9 cellular contexts compared by ENCODE assay signal in genomic region chr7:128404143-128404681, GRCh38. TPM values are rescaled to one million over a fixed set of nuclear protein-coding genes. Genes with fewer than 3 reads are reported as not detected.
DNase-seq lines count a peak whose midpoint lies in the region; ATAC-seq, FAIRE-seq and TF ChIP-seq lines count a peak whose summit lies in the region.
"Had no signal": no experiment of that assay in that cellular context is flagged by ENCODE, and none has a peak within 500 bp of the region (broad histone marks: within the 10 kb centered on the region; RNA-seq: fewer than 3 reads in every experiment).

No MANE protein-coding gene starts in this region.

- H3K27ac Mint-ChIP-seq in activated T-helper 1 cell treated with anti-CD3 and anti-CD28 coated beads, Interleukin-12 subunit alpha, Interleukin-12 subunit beta, Interleukin-2, Interleukin-4 antibody, amounts not matched to agents 30 ng/mL and 10 ng/mL and 1 ng/mL, durations not matched to agents 14 hours and 24 hours and 36 hours, result peak overlapping the region; percentile 64

- no TSS peak for BruUV-seq in HepG2 (replicated peaks; lab: Mats Ljungman, UMichigan)

- peaks cover 4% of the 10 kb centered on the region; the same call in 1 of the 2 replicates for H3K36me3 ChIP-seq in ACC112 (ENCODE audit: insufficient read depth, low read length)
- H3K36me3 ChIP-seq in HepG2 (replicated peaks in 1 of 2; ENCODE audit: control insufficient read depth in 1 of 2, insufficient read depth in 2 of 2, low read length in 2 of 2), result peaks cover 4 to 19% of the 10 kb centered on the region in 2 experiments; a peak in 4 of 5 replicates

- H3K36me3 Mint-ChIP-seq in activated T-helper 1 cell treated with anti-CD3 and anti-CD28 coated beads, Interleukin-12 subunit alpha, Interleukin-12 subunit beta, Interleukin-2, Interleukin-4 antibody, amounts not matched to agents 30 ng/mL and 10 ng/mL and 1 ng/mL, durations not matched to agents 14 hours and 24 hours and 36 hours (ENCODE audit: low read depth), result peaks cover 22% of the 10 kb centered on the region

- no peak overlapping the region for H3K9ac ChIP-seq in HepG2 (ENCODE audit: insufficient read depth, low read depth, low read length)

- FAIRE-seq in HepG2 (lab: Jason Lieb, UNC), result no peak

- TF ChIP-seq CTCF in GM12875 (IDR thresholded peaks at IDR 0.05; ENCODE audit: borderline replicate concordance, insufficient read depth, low read depth, low read length) (no peak), HepG2 (CRISPR knock-in tag; IDR thresholded peaks at IDR 0.05) (no peak)

- no peak for DNase-seq in activated T-helper 1 cell treated with anti-CD3 and anti-CD28 coated beads, Interleukin-12 subunit alpha, Interleukin-12 subunit beta, Interleukin-2, Interleukin-4 antibody, amounts not matched to agents 30 ng/mL and 10 ng/mL and 1 ng/mL, durations not matched to agents 14 hours and 24 hours and 36 hours (ENCODE audit: low spot score)
- no peak for DNase-seq in HepG2 (ENCODE audit: low spot score)
- no peak for DNase-seq in stimulated activated naive CD4-positive, alpha-beta T cell treated with Interleukin-2 at 50 U/mL for 16 hours (lab: John Stamatoyannopoulos, UW)
- no peak for DNase-seq in NCI-H2081 treated with DMSO at 0.1 percent for 48 hours (lab: John Stamatoyannopoulos, UW)
- DNase-seq: left lung had no signal

- TF ChIP-seq EP300 in HepG2 (IDR thresholded peaks at IDR 0.05; ENCODE audit: low read depth in 2 of 2, low read length in 2 of 2) (no peak), HepG2 (CRISPR knock-in tag; IDR thresholded peaks at IDR 0.05; ENCODE audit: borderline replicate concordance) (no peak)

- no peaks in the 10 kb centered on the region for H4K20me1 ChIP-seq in HepG2 (ENCODE audit: insufficient read depth, low read length)

- no peaks in the 10 kb centered on the region for H3K9me3 Mint-ChIP-seq in activated T-helper 1 cell treated with anti-CD3 and anti-CD28 coated beads, Interleukin-12 subunit alpha, Interleukin-12 subunit beta, Interleukin-2, Interleukin-4 antibody, amounts not matched to agents 30 ng/mL and 10 ng/mL and 1 ng/mL, durations not matched to agents 14 hours and 24 hours and 36 hours

- peak overlapping the region; percentile 87 for H3K4me3 Mint-ChIP-seq in activated T-helper 1 cell treated with anti-CD3 and anti-CD28 coated beads, Interleukin-12 subunit alpha, Interleukin-12 subunit beta, Interleukin-2, Interleukin-4 antibody, amounts not matched to agents 30 ng/mL and 10 ng/mL and 1 ng/mL, durations not matched to agents 14 hours and 24 hours and 36 hours

- no peaks in the 10 kb centered on the region for H3K9me3 ChIP-seq in HepG2 (ENCODE audit: low read length)
- H3K9me3 ChIP-seq: left lung had no signal

- no peak for TF ChIP-seq RAD21 in HepG2 (CRISPR knock-in tag; IDR thresholded peaks at IDR 0.05)

- H3K27me3 ChIP-seq in ACC112 (ENCODE audit: insufficient read depth, low read length) (no peaks in the 10 kb centered on the region), HepG2 (ENCODE audit: control insufficient read depth in 1 of 2, insufficient read depth in 2 of 2, low read length in 2 of 2) (peaks cover 2 to 10% of the 10 kb centered on the region in 2 experiments; a peak in 2 of 5 replicates)
- H3K27me3 ChIP-seq: left lung had no signal

- intact Hi-C loops in activated T-helper 1 cell treated with anti-CD3 and anti-CD28 coated beads, Interleukin-12 subunit alpha, Interleukin-12 subunit beta, Interleukin-2, Interleukin-4 antibody, amounts not matched to agents 30 ng/mL and 10 ng/mL and 1 ng/mL, durations not matched to agents 14 hours and 24 hours and 36 hours (cut with micrococcal nuclease), result loop anchor here (2.0 kb wide), 1 partner anchor 55 kb away; no protein-coding TSS in a partner anchor
- intact Hi-C loops in HepG2 (cut with micrococcal nuclease; ENCODE audit: unreplicated experiment), result loop anchor here (1.0 kb wide), 1 partner anchor 23 kb away; no protein-coding TSS in a partner anchor

- POLR2A ChIA-PET in HepG2 (lab: Yijun Ruan, JAX), result no interaction called here

- no peaks in the 10 kb centered on the region for H3K27me3 Mint-ChIP-seq in activated T-helper 1 cell treated with anti-CD3 and anti-CD28 coated beads, Interleukin-12 subunit alpha, Interleukin-12 subunit beta, Interleukin-2, Interleukin-4 antibody, amounts not matched to agents 30 ng/mL and 10 ng/mL and 1 ng/mL, durations not matched to agents 14 hours and 24 hours and 36 hours (ENCODE audit: insufficient read depth)

- peaks cover 52% of the 10 kb centered on the region for H3K4me1 Mint-ChIP-seq in activated T-helper 1 cell treated with anti-CD3 and anti-CD28 coated beads, Interleukin-12 subunit alpha, Interleukin-12 subunit beta, Interleukin-2, Interleukin-4 antibody, amounts not matched to agents 30 ng/mL and 10 ng/mL and 1 ng/mL, durations not matched to agents 14 hours and 24 hours and 36 hours (ENCODE audit: low read depth)

- CTCF ChIA-PET in HepG2 (lab: Yijun Ruan, JAX; ENCODE audit: low intra/inter-chr PET ratio, low total read pairs), result interaction anchor here (1.0 kb wide), 1 partner anchor 19 kb away, joined by 4 read pairs; no protein-coding TSS in a partner anchor

- in situ Hi-C loops in HepG2 (cut with HindIII; ENCODE audit: extremely low pct_ligation_motif_present, low pct_unique_long_range_greater_than_20kb), result no loop called here

- H3K27ac ChIP-seq in ACC112 (ENCODE audit: low read depth, low read length), result no peak overlapping the region
- no peak overlapping the region for H3K27ac ChIP-seq in HepG2 (ENCODE audit: extremely low read length, insufficient read depth, low read length)

- WGBS in HepG2 (ENCODE audit: low lambda C conversion rate), result 67% methylated on average over 9 of the region's 9 CpGs

- no peak; the same call in 2 of the 3 replicates for ATAC-seq in HepG2
- ATAC-seq in GM21786 (IDR thresholded peaks at IDR 0.05; ENCODE audit: unreplicated experiment), result no peak
- no peak for ATAC-seq in HG03520 (IDR thresholded peaks at IDR 0.05; ENCODE audit: unreplicated experiment)
- ATAC-seq: left lung had no signal

- H2AFZ ChIP-seq in ACC112 (ENCODE audit: low read length, unreplicated experiment) (no peak overlapping the region), HepG2 (ENCODE audit: low read length) (no peak overlapping the region)

- H3K4me3 ChIP-seq in ACC112 (ENCODE audit: low read depth, low read length) (peak overlapping the region; percentile 93), GM12875 (ENCODE audit: low read depth, low read length) (peak overlapping the region; percentile 75), HepG2 (replicated peaks in 1 of 3; ENCODE audit: insufficient read depth in 1 of 3, low read depth in 2 of 3, low read length in 3 of 3) (peak overlapping the region in 1 of 3 experiments; percentile 89; a peak in 2 of 6 replicates)

- no peak for TF ChIP-seq POLR2A in HepG2 (IDR thresholded peaks at IDR 0.05; ENCODE audit: insufficient read depth in 1 of 2, low read depth in 2 of 2, low read length in 2 of 2)

- H3K4me2 ChIP-seq in HepG2 (ENCODE audit: low read depth, low read length), result peak overlapping the region; percentile 93

- peaks cover 25% of the 10 kb centered on the region for H3K79me2 ChIP-seq in ACC112 (ENCODE audit: control insufficient read depth, insufficient read depth, low read length, unreplicated experiment)
- no peaks in the 10 kb centered on the region for H3K79me2 ChIP-seq in HepG2 (ENCODE audit: insufficient read depth, low read length)

- H3K4me1 ChIP-seq in ACC112 (ENCODE audit: control insufficient read depth, insufficient read depth, low read length, unreplicated experiment) (peaks cover 17% of the 10 kb centered on the region), HepG2 (ENCODE audit: insufficient read depth, low read length) (peaks cover 52% of the 10 kb centered on the region)

RNA-seq across cellular contexts. Expression of gene IMPDH1, which starts 5.6 kb away (rescaled TPM):
- 91.7 and 95.8 TPM in 2 replicates for total RNA-seq in activated T-helper 1 cell treated with anti-CD3 and anti-CD28 coated beads, Interleukin-12 subunit alpha, Interleukin-12 subunit beta, Interleukin-2, Interleukin-4 antibody, amounts not matched to agents 30 ng/mL and 10 ng/mL and 1 ng/mL, durations not matched to agents 14 hours and 24 hours and 36 hours
- total RNA-seq in HepG2 (2016; rRNA removed; fragmentation: Illumina TruSeq; extraction: Trizol), result 18.4 and 22.8 TPM in 2 replicates
- 12.3 and 12.6 TPM in 2 replicates for total RNA-seq in HepG2 (2016; cell fraction: cytosol; rRNA removed; fragmentation: Illumina TruSeq; extraction: Trizol; ENCODE audit: low read depth)
- total RNA-seq in HepG2 (2016; cell fraction: insoluble cytoplasmic fraction; rRNA removed; fragmentation: Illumina TruSeq; extraction: Trizol), result 15.4 and 23.8 TPM in 2 replicates
- total RNA-seq in HepG2 (2016; cell fraction: membrane; rRNA removed; fragmentation: Illumina TruSeq; extraction: Trizol), result 28.1 and 28.2 TPM in 2 replicates
- total RNA-seq in HepG2 (2016; cell fraction: nucleus; rRNA removed; fragmentation: Illumina TruSeq; extraction: Trizol), result 12.6 and 19.2 TPM in 2 replicates
- 34.0 and 49.9 TPM in 2 replicates for polyA plus RNA-seq in HepG2 (2011; rRNA removed)
- 31.4 and 37.8 TPM in 2 replicates for polyA plus RNA-seq in HepG2 (2011; cell fraction: cytosol; rRNA removed)
- polyA plus RNA-seq in HepG2 (2011; cell fraction: nucleus; rRNA removed), result 92.2 and 93.4 TPM in 2 replicates
- polyA plus RNA-seq in HepG2 (2012), result 25.0 and 27.5 TPM in 2 replicates
- polyA plus RNA-seq in HepG2 (2016; cell fraction: cytosol; fragmentation: Illumina TruSeq; extraction: Trizol; ENCODE audit: low read depth), result 18.4 and 18.5 TPM in 2 replicates
- polyA plus RNA-seq in HepG2 (2016; cell fraction: insoluble cytoplasmic fraction; fragmentation: Illumina TruSeq; extraction: Trizol; ENCODE audit: low read depth), result 20.6 and 24.8 TPM in 2 replicates
- polyA plus RNA-seq in HepG2 (2016; cell fraction: membrane; fragmentation: Illumina TruSeq; extraction: Trizol; ENCODE audit: low read depth), result 26.7 and 29.0 TPM in 2 replicates
- polyA plus RNA-seq in HepG2 (2016; cell fraction: nucleus; fragmentation: Illumina TruSeq; extraction: Trizol; ENCODE audit: insufficient read depth, low read depth), result 29.2 and 34.5 TPM in 2 replicates
- 82.0 and 176 TPM in 2 replicates for polyA minus RNA-seq in HepG2 (2011; rRNA and poly(A)+ RNA removed; ENCODE audit: low replicate concordance)
- 19.3 and 30.8 TPM in 2 replicates for polyA minus RNA-seq in HepG2 (2011; cell fraction: cytosol; rRNA and poly(A)+ RNA removed)
- 26.3 and 29.8 TPM in 2 replicates for polyA minus RNA-seq in HepG2 (2011; cell fraction: nucleus; rRNA and poly(A)+ RNA removed)

RNA-seq across cellular contexts. Expression of gene PRRT4, which starts 42.7 kb away (rescaled TPM):
- total RNA-seq in activated T-helper 1 cell treated with anti-CD3 and anti-CD28 coated beads, Interleukin-12 subunit alpha, Interleukin-12 subunit beta, Interleukin-2, Interleukin-4 antibody, amounts not matched to agents 30 ng/mL and 10 ng/mL and 1 ng/mL, durations not matched to agents 14 hours and 24 hours and 36 hours, result 0.10 and 0.21 TPM in 2 replicates
- total RNA-seq in HepG2 (2016; rRNA removed; fragmentation: Illumina TruSeq; extraction: Trizol), result not detected in 2 replicates
- total RNA-seq in HepG2 (2016; cell fraction: cytosol; rRNA removed; fragmentation: Illumina TruSeq; extraction: Trizol; ENCODE audit: low read depth), result not detected in 2 replicates
- not detected in 2 replicates for total RNA-seq in HepG2 (2016; cell fraction: insoluble cytoplasmic fraction; rRNA removed; fragmentation: Illumina TruSeq; extraction: Trizol)
- total RNA-seq in HepG2 (2016; cell fraction: membrane; rRNA removed; fragmentation: Illumina TruSeq; extraction: Trizol), result not detected in 2 replicates
- not detected in 2 replicates for total RNA-seq in HepG2 (2016; cell fraction: nucleus; rRNA removed; fragmentation: Illumina TruSeq; extraction: Trizol)
- not detected in 2 replicates for polyA plus RNA-seq in HepG2 (2011; rRNA removed)
- polyA plus RNA-seq in HepG2 (2011; cell fraction: cytosol; rRNA removed), result not detected in 2 replicates
- 0.06 TPM in 1 of 2 replicates, not detected in the other for polyA plus RNA-seq in HepG2 (2011; cell fraction: nucleus; rRNA removed)
- polyA plus RNA-seq in HepG2 (2012), result 0.07 TPM in 1 of 2 replicates, not detected in the other
- polyA plus RNA-seq in HepG2 (2016; cell fraction: cytosol; fragmentation: Illumina TruSeq; extraction: Trizol; ENCODE audit: low read depth), result not detected in 2 replicates
- not detected in 2 replicates for polyA plus RNA-seq in HepG2 (2016; cell fraction: insoluble cytoplasmic fraction; fragmentation: Illumina TruSeq; extraction: Trizol; ENCODE audit: low read depth)
- polyA plus RNA-seq in HepG2 (2016; cell fraction: membrane; fragmentation: Illumina TruSeq; extraction: Trizol; ENCODE audit: low read depth), result not detected in 2 replicates
- polyA plus RNA-seq in HepG2 (2016; cell fraction: nucleus; fragmentation: Illumina TruSeq; extraction: Trizol; ENCODE audit: insufficient read depth, low read depth), result not detected in 2 replicates
- polyA minus RNA-seq in HepG2 (2011; rRNA and poly(A)+ RNA removed; ENCODE audit: low replicate concordance), result not detected in 2 replicates
- not detected in 2 replicates for polyA minus RNA-seq in HepG2 (2011; cell fraction: cytosol; rRNA and poly(A)+ RNA removed)
- polyA minus RNA-seq in HepG2 (2011; cell fraction: nucleus; rRNA and poly(A)+ RNA removed), result not detected in 2 replicates

RNA-seq across cellular contexts. Expression of gene HILPDA, which starts 51.5 kb away (rescaled TPM):
- total RNA-seq in activated T-helper 1 cell treated with anti-CD3 and anti-CD28 coated beads, Interleukin-12 subunit alpha, Interleukin-12 subunit beta, Interleukin-2, Interleukin-4 antibody, amounts not matched to agents 30 ng/mL and 10 ng/mL and 1 ng/mL, durations not matched to agents 14 hours and 24 hours and 36 hours, result 53.7 and 56.9 TPM in 2 replicates
- 8.6 and 11.1 TPM in 2 replicates for total RNA-seq in HepG2 (2016; rRNA removed; fragmentation: Illumina TruSeq; extraction: Trizol)
- total RNA-seq in HepG2 (2016; cell fraction: cytosol; rRNA removed; fragmentation: Illumina TruSeq; extraction: Trizol; ENCODE audit: low read depth), result 5.5 and 6.1 TPM in 2 replicates
- total RNA-seq in HepG2 (2016; cell fraction: insoluble cytoplasmic fraction; rRNA removed; fragmentation: Illumina TruSeq; extraction: Trizol), result 9.8 and 10.4 TPM in 2 replicates
- total RNA-seq in HepG2 (2016; cell fraction: membrane; rRNA removed; fragmentation: Illumina TruSeq; extraction: Trizol), result 9.5 and 9.7 TPM in 2 replicates
- 7.8 and 10.3 TPM in 2 replicates for total RNA-seq in HepG2 (2016; cell fraction: nucleus; rRNA removed; fragmentation: Illumina TruSeq; extraction: Trizol)
- 43.1 and 44.0 TPM in 2 replicates for polyA plus RNA-seq in HepG2 (2011; rRNA removed)
- 32.3 and 32.9 TPM in 2 replicates for polyA plus RNA-seq in HepG2 (2011; cell fraction: cytosol; rRNA removed)
- 35.8 and 42.7 TPM in 2 replicates for polyA plus RNA-seq in HepG2 (2011; cell fraction: nucleus; rRNA removed)
- 13.1 and 14.9 TPM in 2 replicates for polyA plus RNA-seq in HepG2 (2012)
- polyA plus RNA-seq in HepG2 (2016; cell fraction: cytosol; fragmentation: Illumina TruSeq; extraction: Trizol; ENCODE audit: low read depth), result 2.2 and 3.3 TPM in 2 replicates
- 8.9 and 9.4 TPM in 2 replicates for polyA plus RNA-seq in HepG2 (2016; cell fraction: insoluble cytoplasmic fraction; fragmentation: Illumina TruSeq; extraction: Trizol; ENCODE audit: low read depth)
- polyA plus RNA-seq in HepG2 (2016; cell fraction: membrane; fragmentation: Illumina TruSeq; extraction: Trizol; ENCODE audit: low read depth), result 4.4 and 4.9 TPM in 2 replicates
- polyA plus RNA-seq in HepG2 (2016; cell fraction: nucleus; fragmentation: Illumina TruSeq; extraction: Trizol; ENCODE audit: insufficient read depth, low read depth), result 10.1 and 10.3 TPM in 2 replicates
- 30.3 and 48.5 TPM in 2 replicates for polyA minus RNA-seq in HepG2 (2011; rRNA and poly(A)+ RNA removed; ENCODE audit: low replicate concordance)
- 12.9 and 14.9 TPM in 2 replicates for polyA minus RNA-seq in HepG2 (2011; cell fraction: cytosol; rRNA and poly(A)+ RNA removed)
- 12.4 and 27.1 TPM in 2 replicates for polyA minus RNA-seq in HepG2 (2011; cell fraction: nucleus; rRNA and poly(A)+ RNA removed)
